8 cellular contexts compared by ENCODE assay signal in genomic region chr2:117814417-117815264, GRCh38. TPM values are rescaled to one million over a fixed set of nuclear protein-coding genes. Genes with fewer than 3 reads are reported as not detected.
DNase-seq lines count a peak whose midpoint lies in the region; ATAC-seq and TF ChIP-seq lines count a peak whose summit lies in the region.

Gene DDX18 (plus strand): TSS chr2:117814691. CDS start chr2:117814778, 87 bp downstream.

- DNase-seq in NCI-H748 (lab: John Stamatoyannopoulos, UW; ENCODE audit: unreplicated experiment) (peak; percentile 96), left lung (peak; percentile 98)
- peak; percentile 84 to 99 for DNase-seq in activated CD4-positive, alpha-beta T cell treated with anti-CD3 and anti-CD28 coated beads, Interleukin-2, amount 50 U/mL, for 24 hours (ENCODE audit: low read depth in 1 of 2, low spot score in 1 of 2)
- DNase-seq in stimulated activated CD4-positive, alpha-beta T cell treated with anti-CD3 and anti-CD28 coated beads, Interleukin-4, amount 100 ng/mL, for 1 hour = peak; percentile 95

- H3K36me3 Mint-ChIP-seq in dendritic cell treated with granulocyte-macrophage colony-stimulating factor and Interleukin-4, amounts not matched to agents 40 ng/mL and 50 ng/mL, for 4 days (ENCODE audit: low read depth) = peaks cover 38% of the 10 kb centered on the region

- peaks cover 17% of the 10 kb centered on the region for H3K4me1 Mint-ChIP-seq in dendritic cell treated with granulocyte-macrophage colony-stimulating factor and Interleukin-4, amounts not matched to agents 40 ng/mL and 50 ng/mL, for 4 days (ENCODE audit: low read depth)

- peak within 1 kb of the TSS; percentile 78 to 88 for H3K4me3 ChIP-seq in left lung

- H3K27ac ChIP-seq in C4-2B = peak within 1 kb of the TSS; percentile 94
- peak within 1 kb of the TSS; percentile 78 to 94 for H3K27ac ChIP-seq in left lung

- peak within 1 kb of the TSS; percentile 96 for H3K4me3 Mint-ChIP-seq in dendritic cell treated with granulocyte-macrophage colony-stimulating factor and Interleukin-4, amounts not matched to agents 40 ng/mL and 50 ng/mL, for 4 days

- H3K27me3 Mint-ChIP-seq in dendritic cell treated with granulocyte-macrophage colony-stimulating factor and Interleukin-4, amounts not matched to agents 40 ng/mL and 50 ng/mL, for 4 days = peaks cover 12% of the 10 kb centered on the region

- peak within 1 kb of the TSS; percentile 87 for H3K27ac Mint-ChIP-seq in dendritic cell treated with granulocyte-macrophage colony-stimulating factor and Interleukin-4, amounts not matched to agents 40 ng/mL and 50 ng/mL, for 4 days

- H3K36me3 ChIP-seq in left lung = peaks cover 0 to 24% of the 10 kb centered on the region in 2 donors

- TF ChIP-seq CTCF in C4-2B (conservative IDR thresholded peaks at IDR 0.05) (peak; percentile 99), left lung (IDR thresholded peaks at IDR 0.05) (peak; percentile 98 to 99)

- no peaks in the 10 kb centered on the region for H3K27me3 ChIP-seq in left lung

- no peaks in the 10 kb centered on the region for H3K9me3 ChIP-seq in left lung

- H3K4me1 ChIP-seq in left lung = peaks cover 13 to 27% of the 10 kb centered on the region in 2 donors

- H3K9me3 Mint-ChIP-seq in dendritic cell treated with granulocyte-macrophage colony-stimulating factor and Interleukin-4, amounts not matched to agents 40 ng/mL and 50 ng/mL, for 4 days = no peaks in the 10 kb centered on the region

- ATAC-seq in GM19328 (IDR thresholded peaks at IDR 0.05; ENCODE audit: unreplicated experiment) = peak; percentile 97
- peak; percentile 94 for ATAC-seq in HG03521 (IDR thresholded peaks at IDR 0.05; ENCODE audit: unreplicated experiment)
- peak; percentile 100 for ATAC-seq in left lung

- intact Hi-C loops in dendritic cell treated with granulocyte-macrophage colony-stimulating factor and Interleukin-4, amounts not matched to agents 40 ng/mL and 50 ng/mL, for 4 days (cut with micrococcal nuclease) = no loop called here
- intact Hi-C loops in left lung (cut with DNase I) = no loop called here

RNA-seq across cellular contexts. Expression of gene DDX18, which starts in this region (rescaled TPM):
- total RNA-seq in left lung = 10 to 100 TPM; 39.1 to 55.7 TPM

Comparison
In these comparisons a context has a peak if more than half of its experiments do, and no peak if none do; other contexts are left out.
1. Peak in every context shown above with its lines: DNase-seq, ATAC-seq, H3K4me3 ChIP-seq and H3K27ac ChIP-seq.